In the genomic region with DNA sequence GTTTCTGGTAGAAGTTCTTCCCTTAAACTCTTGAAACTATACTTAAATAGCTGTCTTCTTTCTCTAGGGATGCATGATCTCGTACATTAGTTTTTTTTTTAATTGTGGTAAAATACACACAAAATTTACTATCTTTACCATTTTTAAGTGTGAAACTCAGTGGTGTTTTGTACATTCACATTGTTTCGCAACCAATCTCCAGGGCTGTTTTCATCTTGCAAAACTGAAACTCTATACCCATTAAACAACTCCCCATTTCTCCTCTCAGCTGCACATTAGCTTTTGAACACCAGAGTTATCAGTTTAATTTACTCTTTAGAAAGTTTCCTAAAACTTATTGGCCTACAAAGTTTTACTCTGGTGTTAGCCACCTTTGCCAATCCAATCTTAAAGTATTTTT, we compare ENCODE assay signal across 19 cellular contexts. TPM values are rescaled to one million over a fixed set of nuclear protein-coding genes. Genes with fewer than 3 reads are reported as not detected.
A peak's percentile ranks its signal among the peaks of the same experiment; 100 is the strongest.
DNase-seq lines count a peak whose midpoint lies in the region; ATAC-seq and TF ChIP-seq lines count a peak whose summit lies in the region.
"Had no signal": no experiment of that assay in that cellular context is flagged by ENCODE, and none has a peak within 500 bp of the region (broad histone marks: within the 10 kb centered on the region; RNA-seq: fewer than 3 reads in every experiment).

No MANE protein-coding gene starts in this region.

- H3K4me3 Mint-ChIP-seq in activated naive CD4-positive, alpha-beta T cell treated with anti-CD3 and anti-CD28 coated beads, Interleukin-2, amount 10 ng/mL, durations not matched to agents 7 days and 5 days, result no peak overlapping the region
- H3K4me3 Mint-ChIP-seq: CD4-positive, alpha-beta T cell; HFFc6 had no signal

- no peaks in the 10 kb centered on the region for H3K9me2 ChIP-seq in MM.1S (replicated peaks; ENCODE audit: insufficient read depth, low read length)

- no peaks in the 10 kb centered on the region for H3K36me3 ChIP-seq in BLaER1 treated with 17β-estradiol and CSF1 and Interleukin-3, amounts not matched to agents 10 nM and 100 nM
- H3K36me3 ChIP-seq in MM.1S (replicated peaks; ENCODE audit: insufficient read depth, low read length), result no peaks in the 10 kb centered on the region
- no peaks in the 10 kb centered on the region for H3K36me3 ChIP-seq in adipocyte (ENCODE audit: control insufficient read depth, insufficient read depth, low read length, severe bottlenecking)
- H3K36me3 ChIP-seq in SJCRH30, result no peaks in the 10 kb centered on the region

- peak overlapping the region in 6 of 11 experiments; percentile 1 to 45 (median 31); a peak in 6 of 22 replicates for H3K4me2 ChIP-seq in BLaER1 treated with 17β-estradiol and CSF1 and Interleukin-3, amounts not matched to agents 10 nM and 100 nM
- peak overlapping the region; percentile 1; the same call in 1 of the 2 replicates for H3K4me2 ChIP-seq in MM.1S (ENCODE audit: low read depth, low read length)

- no peaks in the 10 kb centered on the region for H4K20me1 ChIP-seq in BLaER1 treated with 17β-estradiol and CSF1 and Interleukin-3, amounts not matched to agents 10 nM and 100 nM
- H4K20me1 ChIP-seq in MM.1S (ENCODE audit: insufficient read depth, low read length), result no peaks in the 10 kb centered on the region

- H3K27ac ChIP-seq in BLaER1 treated with 17β-estradiol and CSF1 and Interleukin-3, amounts not matched to agents 10 nM and 100 nM, result peak overlapping the region in 2 of 11 experiments; percentile 6 to 12; a peak in 2 of 22 replicates
- no peak overlapping the region for H3K27ac ChIP-seq in MM.1S (ENCODE audit: low read length)
- no peak overlapping the region for H3K27ac ChIP-seq in SJCRH30

- H3K4me1 Mint-ChIP-seq in activated naive CD4-positive, alpha-beta T cell treated with anti-CD3 and anti-CD28 coated beads, Interleukin-2, amount 10 ng/mL, durations not matched to agents 7 days and 5 days, result no peaks in the 10 kb centered on the region

- CTCF ChIA-PET in activated naive CD4-positive, alpha-beta T cell treated with anti-CD3 and anti-CD28 coated beads, Interleukin-2, amount 10 ng/mL, durations not matched to agents 7 days and 5 days (lab: Charles Lee), result no interaction called here

- no peak for TF ChIP-seq CTCF in MM.1S (IDR thresholded peaks at IDR 0.05; ENCODE audit: low read length)
- TF ChIP-seq CTCF in fibroblast of villous mesenchyme (IDR thresholded peaks at IDR 0.05; ENCODE audit: insufficient read depth, low read depth, low read length), result no peak

- H2AFZ ChIP-seq in MM.1S (ENCODE audit: low read length), result no peak overlapping the region

- H3K4me3 ChIP-seq in BLaER1 treated with 17β-estradiol and CSF1 and Interleukin-3, amounts not matched to agents 10 nM and 100 nM, result no peak overlapping the region
- H3K4me3 ChIP-seq in MM.1S (ENCODE audit: low read length) (no peak overlapping the region), adipocyte (ENCODE audit: low read length) (no peak overlapping the region), fibroblast of villous mesenchyme (ENCODE audit: low read depth, low read length) (no peak overlapping the region), SJCRH30 (no peak overlapping the region)
- H3K4me3 ChIP-seq: GM12878 had no signal

- H3K4me1 ChIP-seq in BLaER1 treated with 17β-estradiol and CSF1 and Interleukin-3, amounts not matched to agents 10 nM and 100 nM, result peaks cover 0 to 12% (median 5%) of the 10 kb centered on the region in 10 experiments; a peak in 7 of 20 replicates
- no peaks in the 10 kb centered on the region for H3K4me1 ChIP-seq in MM.1S (ENCODE audit: low read length)
- H3K4me1 ChIP-seq in adipocyte (ENCODE audit: control insufficient read depth, insufficient read depth, low read length), result peaks cover 30% of the 10 kb centered on the region
- no peaks in the 10 kb centered on the region for H3K4me1 ChIP-seq in SJCRH30

- no peak overlapping the region for H3K9ac ChIP-seq in BLaER1 treated with 17β-estradiol and CSF1 and Interleukin-3, amounts not matched to agents 10 nM and 100 nM
- H3K9ac ChIP-seq in MM.1S (ENCODE audit: low read length), result no peak overlapping the region
- peak overlapping the region; percentile 22 for H3K9ac ChIP-seq in adipocyte (ENCODE audit: low read length)

- H3K27ac Mint-ChIP-seq in activated naive CD4-positive, alpha-beta T cell treated with anti-CD3 and anti-CD28 coated beads, Interleukin-2, amount 10 ng/mL, durations not matched to agents 7 days and 5 days, result no peak overlapping the region
- H3K27ac Mint-ChIP-seq: CD4-positive, alpha-beta T cell; HFFc6 had no signal

- H3K79me2 ChIP-seq in MM.1S (ENCODE audit: low read length), result no peaks in the 10 kb centered on the region

- H3K27me3 Mint-ChIP-seq in activated naive CD4-positive, alpha-beta T cell treated with anti-CD3 and anti-CD28 coated beads, Interleukin-2, amount 10 ng/mL, durations not matched to agents 7 days and 5 days, result peaks cover 16% of the 10 kb centered on the region

- H3K27me3 ChIP-seq in BLaER1 treated with 17β-estradiol and CSF1 and Interleukin-3, amounts not matched to agents 10 nM and 100 nM, result no peaks in the 10 kb centered on the region
- H3K27me3 ChIP-seq in MM.1S (replicated peaks; ENCODE audit: insufficient read depth, low read length), result no peaks in the 10 kb centered on the region
- H3K27me3 ChIP-seq in adipocyte (replicated peaks; ENCODE audit: control insufficient read depth, insufficient read depth, low read length), result no peaks in the 10 kb centered on the region
- H3K27me3 ChIP-seq in SJCRH30, result no peaks in the 10 kb centered on the region

- H3K9me3 Mint-ChIP-seq in activated naive CD4-positive, alpha-beta T cell treated with anti-CD3 and anti-CD28 coated beads, Interleukin-2, amount 10 ng/mL, durations not matched to agents 7 days and 5 days, result no peaks in the 10 kb centered on the region
- H3K9me3 Mint-ChIP-seq: CD4-positive, alpha-beta T cell; HFFc6 had no signal

- H3K36me3 Mint-ChIP-seq in activated naive CD4-positive, alpha-beta T cell treated with anti-CD3 and anti-CD28 coated beads, Interleukin-2, amount 10 ng/mL, durations not matched to agents 7 days and 5 days, result no peaks in the 10 kb centered on the region

- H3F3A ChIP-seq in MM.1S (ENCODE audit: insufficient read depth, low read length), result no peaks in the 10 kb centered on the region

- DNase-seq in MM.1S (peak; percentile 24), adipocyte (ENCODE audit: low read depth) (peak; percentile 72), fibroblast of villous mesenchyme (ENCODE audit: low read depth) (peak; percentile 51), SJCRH30 (no peak)
- DNase-seq in activated naive CD4-positive, alpha-beta T cell treated with anti-CD3 and anti-CD28 coated beads, Interleukin-2, amount 10 ng/mL, durations not matched to agents 7 days and 5 days, result no peak
- no peak for DNase-seq in activated T-cell treated with anti-CD3 and anti-CD28 coated beads, Interleukin-2, amount 50 U/mL, for 1 hour
- DNase-seq: Calu3; CD4-positive, alpha-beta T cell; GOT3; HFFc6; NCI-H1105; NCI-H187; NCI-H2171; NCI-H82; OCI-M1; RPMI8226 had no signal

- ATAC-seq in GM18909 (IDR thresholded peaks at IDR 0.05; ENCODE audit: poor library complexity, unreplicated experiment), result no peak
- ATAC-seq: GM12878 had no signal

- no peaks in the 10 kb centered on the region for H3K9me3 ChIP-seq in BLaER1 treated with 17β-estradiol and CSF1 and Interleukin-3, amounts not matched to agents 10 nM and 100 nM (replicated peaks in 1 of 11)
- H3K9me3 ChIP-seq in MM.1S (replicated peaks; ENCODE audit: insufficient read depth, low read length), result no peaks in the 10 kb centered on the region
- H3K9me3 ChIP-seq in adipocyte (ENCODE audit: control insufficient read depth, low read length), result no peaks in the 10 kb centered on the region
- H3K9me3 ChIP-seq in SJCRH30 (replicated peaks), result no peaks in the 10 kb centered on the region

RNA-seq across cellular contexts. Expression of a gene that starts 45.5 kb away (rescaled TPM):
- total RNA-seq in fibroblast of villous mesenchyme, result 3.9 and 7.1 TPM in 2 replicates
- 12.3 and 14.3 TPM in 2 replicates for total RNA-seq in SJCRH30 (2014; rRNA removed; shearing (Covaris generic))

Comparison
In these comparisons a context has a peak if more than half of its experiments do, and no peak if none do; other contexts are left out.
1. DNase-seq: peak in MM.1S (single experiment), adipocyte (single experiment) and fibroblast of villous mesenchyme (single experiment); none in activated naive CD4-positive, alpha-beta T cell treated with anti-CD3 and anti-CD28 coated beads, Interleukin-2, amount 10 ng/mL, durations not matched to agents 7 days and 5 days (single experiment), SJCRH30 (0 of 2) and activated T-cell treated with anti-CD3 and anti-CD28 coated beads, Interleukin-2, amount 50 U/mL, for 1 hour (single experiment).